22 cellular contexts compared by ENCODE assay signal in genomic region chr3:127566801-127567200, GRCh38. TPM values are rescaled to one million over a fixed set of nuclear protein-coding genes. Genes with fewer than 3 reads are reported as not detected.
DNase-seq lines count a peak whose midpoint lies in the region; ATAC-seq and TF ChIP-seq lines count a peak whose summit lies in the region.
"Had no signal": no experiment of that assay in that cellular context is flagged by ENCODE, and none has a peak within 500 bp of the region (broad histone marks: within the 10 kb centered on the region; RNA-seq: fewer than 3 reads in every experiment).

No MANE protein-coding gene starts in this region.

- H3K4me3 ChIP-seq in astrocyte of the cerebellum (ENCODE audit: low read depth, low read length) (no peak overlapping the region), left lung (no peak overlapping the region)
- H3K4me3 ChIP-seq: mucosa of descending colon, prostate gland had no signal

- in situ Hi-C loops in astrocyte of the cerebellum (cut with HindIII; ENCODE audit: low sequenced_read_pairs), result no loop called here

- TF ChIP-seq CTCF in astrocyte of the cerebellum (IDR thresholded peaks at IDR 0.05; ENCODE audit: low read depth, low read length, missing control alignments) (no peak), left lung (IDR thresholded peaks at IDR 0.05) (no peak)

- peak; percentile 99 for DNase-seq in DMS79 treated with DMSO at 0.1 percent for 48 hours (lab: John Stamatoyannopoulos, UW)
- DNase-seq in NCI-H1105 treated with DMSO at 0.1 percent for 48 hours (lab: John Stamatoyannopoulos, UW), result peak; percentile 50
- peak; percentile 91 for DNase-seq in astrocyte of the cerebellum (ENCODE audit: low read depth)
- DNase-seq in left lung, result no peak
- DNase-seq in SHP77 treated with DMSO at 0.1 percent for 48 hours (lab: John Stamatoyannopoulos, UW), result no peak
- no peak for DNase-seq in AG08396 (ENCODE audit: low spot score)
- DNase-seq: activated CD4-positive, alpha-beta memory T cell treated with anti-CD3 and anti-CD28 coated beads, Interleukin-2, amount 10 ng/mL, durations not matched to agents 7 days and 5 days; activated naive CD4-positive, alpha-beta T cell treated with Interleukin-2 at 50 U/mL for 16 hours; amniotic stem cell; foreskin melanocyte; GDM1; H9; hippocampal formation; mucosa of descending colon; NCI-H1930; NCI-H526 treated with DMSO at 0.1 percent for 48 hours; nephron progenitor cell; RPMI8226 had no signal

- H3K36me3 ChIP-seq in left lung, result peaks cover 0 to 15% of the 10 kb centered on the region in 2 donors
- H3K36me3 ChIP-seq: prostate gland had no signal

- ATAC-seq in left lung (peak; percentile 35), HG02763 (IDR thresholded peaks at IDR 0.05; ENCODE audit: unreplicated experiment) (no peak)
- ATAC-seq: mucosa of descending colon, SK-N-SH treated with all-trans-retinoic acid at 6 μM for 48 hours had no signal

- no peaks in the 10 kb centered on the region for H3K9me3 ChIP-seq in left lung
- H3K9me3 ChIP-seq: mucosa of descending colon, prostate gland had no signal

- H3K27me3 ChIP-seq in left lung, result no peaks in the 10 kb centered on the region

- intact Hi-C loops in left lung (cut with DNase I), result no loop called here

- H3K27ac ChIP-seq in left lung, result no peak overlapping the region
- H3K27ac ChIP-seq: C4-2B, prostate gland had no signal

- no peaks in the 10 kb centered on the region for H3K4me1 ChIP-seq in left lung
- H3K4me1 ChIP-seq: prostate gland had no signal

RNA-seq across cellular contexts. Expression of gene TPRA1, which starts 23.7 kb away (rescaled TPM):
- 10 to 100 TPM; 40.3 to 40.5 TPM for total RNA-seq in left lung

RNA-seq across cellular contexts. Expression of gene MCM2, which starts 31.4 kb away (rescaled TPM):
- 10 to 100 TPM; 17.0 to 37.8 TPM for total RNA-seq in left lung

Comparison
In these comparisons a context has a peak if more than half of its experiments do, and no peak if none do; other contexts are left out.
1. DNase-seq: peak in DMS79 treated with DMSO at 0.1 percent for 48 hours (single experiment), NCI-H1105 treated with DMSO at 0.1 percent for 48 hours (single experiment) and astrocyte of the cerebellum (single experiment); none in left lung (0 of 2), SHP77 treated with DMSO at 0.1 percent for 48 hours (single experiment) and AG08396 (single experiment).